ENCODE assay signal across 1 cellular context in genomic region chr9:134683714-134684374, GRCh38.
TF ChIP-seq lines count a peak whose summit lies in the region.

No MANE protein-coding gene starts in this region.

TF ChIP-seq in HepG2, 621 proteins besides CTCF, POLR2A, EP300 and RAD21 (continued from another document):
- TF ChIP-seq ZBTB14 (CRISPR knock-in tag; IDR thresholded peaks at IDR 0.05) (no peak), ZNF772 (CRISPR knock-in tag; IDR thresholded peaks at IDR 0.05) (no peak), SRF (IDR thresholded peaks at IDR 0.05; ENCODE audit: low read depth, low read length) (no peak), HMGA1 (CRISPR knock-in tag; conservative IDR thresholded peaks at IDR 0.05) (no peak), AHDC1 (CRISPR knock-in tag; IDR thresholded peaks at IDR 0.05; ENCODE audit: borderline replicate concordance) (no peak)
